18 cellular contexts compared by ENCODE assay signal in the genomic region with DNA sequence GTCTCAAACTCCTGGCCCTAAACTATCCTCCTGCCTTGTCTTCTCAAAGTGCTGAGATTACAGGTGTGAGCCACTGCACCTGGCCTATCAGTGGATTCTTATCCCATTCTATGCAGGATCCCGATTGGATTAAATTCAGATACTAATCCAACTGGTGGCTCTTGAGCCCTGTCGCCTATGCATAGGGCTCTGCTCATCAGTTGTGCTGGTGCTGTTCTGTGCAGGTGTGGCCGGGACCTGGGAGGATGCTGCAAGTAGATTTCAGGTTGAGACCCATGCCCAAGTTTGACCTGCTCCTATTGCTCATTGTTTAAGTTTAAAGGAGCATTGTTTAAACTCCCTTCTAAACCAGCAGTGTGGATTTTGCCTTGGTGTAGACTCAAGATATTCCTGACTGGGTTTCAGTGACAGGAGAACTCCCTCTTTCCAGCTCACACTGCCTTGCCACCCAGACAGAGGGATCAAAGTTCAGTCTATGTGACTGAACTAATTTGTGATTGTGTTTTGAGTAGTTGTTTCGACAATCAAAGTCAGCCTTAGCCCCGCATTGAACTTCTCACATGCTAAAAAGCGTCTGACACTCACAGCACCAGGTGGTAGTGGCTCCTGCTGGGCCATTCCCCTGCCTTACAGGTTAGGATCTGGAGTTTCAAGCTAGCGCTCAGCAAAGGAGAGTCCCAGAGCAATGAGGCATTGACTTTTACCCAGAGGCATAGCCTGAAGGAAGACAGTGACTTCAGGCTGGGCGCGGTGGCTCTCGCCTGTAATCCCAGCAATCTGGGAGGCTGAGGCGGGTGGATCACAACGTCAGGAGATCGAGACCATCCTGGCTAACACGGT.
"Had no signal": no experiment of that assay in that cellular context is flagged by ENCODE, and none has a peak within 500 bp of the region (broad histone marks: within the 10 kb centered on the region; RNA-seq: fewer than 3 reads in every experiment).

No MANE protein-coding gene starts in this region.

- H3K27me3 ChIP-seq: ascending aorta, heart left ventricle, right atrium auricular region had no signal

- H3K9me3 ChIP-seq: ascending aorta, heart left ventricle, left ventricle myocardium inferior, right atrium auricular region had no signal

- DNase-seq: activated CD4-positive, alpha-beta memory T cell treated with anti-CD3 and anti-CD28 coated beads, Interleukin-2, amount 10 ng/mL, durations not matched to agents 7 days and 5 days; activated naive CD4-positive, alpha-beta T cell treated with anti-CD3 and anti-CD28 coated beads, Interleukin-2, amount 10 ng/mL, durations not matched to agents 7 days and 5 days; activated T-cell treated with anti-CD3 and anti-CD28 coated beads, Interleukin-2, amount 50 U/mL, for 24 hours; dermis blood vessel endothelial cell; heart left ventricle; islet precursor cell; left ventricle myocardium inferior; nephron progenitor cell; occipital lobe; stimulated activated CD4-positive, alpha-beta T cell treated with anti-CD3 and anti-CD28 coated beads, Interleukin-4, amount 100 ng/mL, for 4 hours; stimulated activated naive CD8-positive, alpha-beta T cell treated with anti-CD3 and anti-CD28 coated beads, Interleukin-15, amount 100 ng/mL, for 72 hours; T-cell; T-helper 9 cell had no signal

- FAIRE-seq: bronchial epithelial cell, frontal cortex had no signal

- H3K4me1 ChIP-seq: ascending aorta, right atrium auricular region had no signal

- ATAC-seq: heart left ventricle; stimulated activated naive CD8-positive, alpha-beta T cell treated with anti-CD3 and anti-CD28 coated beads, Interleukin-15, amount 100 ng/mL, for 72 hours; T-cell had no signal

- H3K27ac ChIP-seq: ascending aorta, heart left ventricle, left ventricle myocardium inferior, right atrium auricular region, skin epidermis had no signal

- H3K36me3 ChIP-seq: ascending aorta, heart left ventricle, left ventricle myocardium inferior, right atrium auricular region had no signal

- H3K4me3 ChIP-seq: ascending aorta, heart left ventricle, left ventricle myocardium inferior, right atrium auricular region, skin epidermis had no signal
